In the genomic region with DNA sequence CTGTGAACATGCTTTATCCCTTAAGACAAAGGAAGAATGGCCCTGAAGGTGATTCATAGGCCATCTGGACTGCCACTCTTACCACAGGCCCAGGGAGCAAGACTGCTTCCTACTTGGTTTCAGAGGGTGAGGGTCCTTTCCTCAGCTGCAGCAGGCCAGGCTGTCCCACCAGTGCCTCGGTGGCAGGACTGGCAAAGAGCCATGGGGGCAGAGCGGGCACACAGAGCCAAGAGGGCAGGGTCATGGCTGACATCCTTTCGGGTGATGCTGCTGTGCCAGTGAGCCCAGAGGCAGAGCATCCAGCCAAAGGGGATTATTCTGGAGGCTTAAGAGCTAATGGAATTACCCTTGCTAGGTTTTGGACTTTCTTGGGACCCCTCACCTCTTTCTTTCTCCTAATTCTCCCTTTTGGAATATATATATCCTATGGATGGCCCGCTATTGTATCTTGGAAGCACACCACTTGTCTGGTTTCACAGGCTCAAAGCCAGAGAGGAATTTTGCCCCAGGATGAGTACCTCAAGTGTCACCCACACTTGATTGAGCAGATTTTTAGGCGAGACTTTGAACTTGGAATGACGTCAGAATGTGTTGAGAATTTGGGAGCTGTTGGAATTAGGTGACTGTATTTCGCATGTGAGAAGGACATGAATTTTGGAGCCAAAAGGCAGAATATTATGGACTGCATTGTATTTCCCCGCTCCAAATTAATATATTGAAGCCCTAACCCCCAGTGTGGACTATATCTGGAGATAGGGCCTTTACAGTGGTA, we compare ENCODE assay signal across 20 cellular contexts.
DNase-seq lines count a peak whose midpoint lies in the region; ATAC-seq, FAIRE-seq and TF ChIP-seq lines count a peak whose summit lies in the region.
"Had no signal": no experiment of that assay in that cellular context is flagged by ENCODE, and none has a peak within 500 bp of the region (broad histone marks: within the 10 kb centered on the region; RNA-seq: fewer than 3 reads in every experiment).

No MANE protein-coding gene starts in this region.

- H3K4me3 ChIP-seq in HepG2 (replicated peaks in 1 of 3; ENCODE audit: insufficient read depth in 1 of 3, low read depth in 2 of 3, low read length in 3 of 3) (no peak overlapping the region), right lobe of liver (no peak overlapping the region), mesendoderm (ENCODE audit: low read length) (no peak overlapping the region), spleen (no peak overlapping the region)
- H3K4me3 ChIP-seq: A549, HAP-1 had no signal

- no peak for TF ChIP-seq POLR2A in HepG2 (IDR thresholded peaks at IDR 0.05; ENCODE audit: insufficient read depth in 1 of 2, low read depth in 2 of 2, low read length in 2 of 2)
- TF ChIP-seq POLR2A in right lobe of liver (IDR thresholded peaks at IDR 0.05) = no peak
- TF ChIP-seq POLR2A in spleen (IDR thresholded peaks at IDR 0.05) = no peak

- no peak for TF ChIP-seq RAD21 in HepG2 (CRISPR knock-in tag; IDR thresholded peaks at IDR 0.05)

- TF ChIP-seq CTCF in HepG2 (CRISPR knock-in tag; IDR thresholded peaks at IDR 0.05) = no peak
- TF ChIP-seq CTCF in right lobe of liver (IDR thresholded peaks at IDR 0.05) = no peak
- no peak for TF ChIP-seq CTCF in spleen (IDR thresholded peaks at IDR 0.05 in 8 of 11, conservative IDR thresholded peaks at IDR 0.05 in 3 of 11)

- peak overlapping the region; percentile 45 for H3K23ac ChIP-seq in mesendoderm (ENCODE audit: low read length)

- H3K18ac ChIP-seq in mesendoderm (ENCODE audit: low read length) = no peak overlapping the region

- CTCF ChIA-PET in HepG2 (lab: Yijun Ruan, JAX; ENCODE audit: low intra/inter-chr PET ratio, low total read pairs) = no interaction called here

- ATAC-seq in HepG2 (no peak), right lobe of liver (no peak)
- ATAC-seq: A549 had no signal

- FAIRE-seq in HepG2 (lab: Jason Lieb, UNC) = no peak
- FAIRE-seq: A549, G401.6, GM12892, H54 had no signal

- no peak overlapping the region for H3K27ac ChIP-seq in HepG2 (ENCODE audit: extremely low read length, insufficient read depth, low read length)
- no peak overlapping the region for H3K27ac ChIP-seq in right lobe of liver
- no peak overlapping the region for H3K27ac ChIP-seq in mesendoderm (ENCODE audit: low read depth, low read length)
- no peak overlapping the region for H3K27ac ChIP-seq in spleen
- H3K27ac ChIP-seq: A549 had no signal

- H4K20me1 ChIP-seq in HepG2 (ENCODE audit: insufficient read depth, low read length) = no peaks in the 10 kb centered on the region

- no peak overlapping the region for H2BK5ac ChIP-seq in mesendoderm (ENCODE audit: low read length)

- H3K4ac ChIP-seq in mesendoderm (ENCODE audit: low read depth, low read length) = no peak overlapping the region

- no peak overlapping the region for H4K5ac ChIP-seq in mesendoderm (ENCODE audit: low read length)

- H2AK5ac ChIP-seq in mesendoderm (ENCODE audit: low read length) = no peak overlapping the region

- H2AFZ ChIP-seq in HepG2 (ENCODE audit: low read length) = no peak overlapping the region

- H3K9me3 ChIP-seq in HepG2 (ENCODE audit: low read length) (no peaks in the 10 kb centered on the region), right lobe of liver (no peaks in the 10 kb centered on the region), spleen (peaks cover 0 to 7% (median 3%) of the 10 kb centered on the region in 8 donors)
- H3K9me3 ChIP-seq: A549, HAP-1 had no signal

- H3K27me3 ChIP-seq in HepG2 (ENCODE audit: control insufficient read depth in 1 of 2, insufficient read depth in 2 of 2, low read length in 2 of 2) (peaks cover 0 to 5% of the 10 kb centered on the region in 2 experiments; a peak in 1 of 5 replicates), right lobe of liver (no peaks in the 10 kb centered on the region), mesendoderm (ENCODE audit: insufficient read depth, low read length, poor library complexity) (no peaks in the 10 kb centered on the region), spleen (replicated peaks in 1 of 7) (no peaks in the 10 kb centered on the region)

- H2BK15ac ChIP-seq in mesendoderm (replicated peaks; ENCODE audit: low read depth) = no peak overlapping the region

- H3K79me2 ChIP-seq in HepG2 (ENCODE audit: insufficient read depth, low read length) = no peaks in the 10 kb centered on the region
- H3K79me2 ChIP-seq in mesendoderm (ENCODE audit: control insufficient read depth, insufficient read depth, low read length) = no peaks in the 10 kb centered on the region

- H3K4me1 ChIP-seq in HepG2 (ENCODE audit: insufficient read depth, low read length) = no peaks in the 10 kb centered on the region
- H3K4me1 ChIP-seq in right lobe of liver = no peaks in the 10 kb centered on the region
- H3K4me1 ChIP-seq in mesendoderm (ENCODE audit: control insufficient read depth, low read depth, low read length) = no peaks in the 10 kb centered on the region
- no peaks in the 10 kb centered on the region for H3K4me1 ChIP-seq in spleen
- H3K4me1 ChIP-seq: A549, HAP-1 had no signal

- H3K56ac ChIP-seq in mesendoderm (ENCODE audit: low read length) = no peak overlapping the region

- in situ Hi-C loops in HepG2 (cut with HindIII; ENCODE audit: extremely low pct_ligation_motif_present, low pct_unique_long_range_greater_than_20kb) = no loop called here

- WGBS in HepG2 (ENCODE audit: low lambda C conversion rate) = 25% methylated on average over 5 of the region's 8 CpGs
- 70% methylated on average over 5 of the region's 8 CpGs for WGBS in right lobe of liver (ENCODE audit: insufficient coverage, low coverage, low lambda C conversion rate, missing lambda C conversion rate)
- WGBS in mesendoderm (ENCODE audit: extremely low coverage, insufficient coverage, low lambda C conversion rate) = no CpG with 5 or more reads among the region's 8 CpGs
- WGBS in spleen, 5 donors = 85 to 93% (median 88%) methylated on average over 7 to 8 of the region's 8 CpGs

- DNase-seq in HepG2 (ENCODE audit: low spot score) = no peak
- no peak for DNase-seq in right lobe of liver
- no peak for DNase-seq in mesendoderm
- peak; percentile 58 for DNase-seq in spleen
- no peak for DNase-seq in NCI-H524 treated with DMSO at 0.1 percent for 48 hours (lab: John Stamatoyannopoulos, UW)
- DNase-seq in middle frontal gyrus (ENCODE audit: extremely low spot score, low spot score) = no peak
- DNase-seq: 8988T; ACHN; C1 segment of cervical spinal cord; Calu3; CD4-positive, alpha-beta memory T cell; COR-L47; DMS53; DMS79 treated with DMSO at 0.1 percent for 48 hours; GOT3 had no signal

- no peak for TF ChIP-seq EP300 in HepG2 (IDR thresholded peaks at IDR 0.05; ENCODE audit: low read depth in 2 of 2, low read length in 2 of 2)
- no peak for TF ChIP-seq EP300 in HepG2 (CRISPR knock-in tag; IDR thresholded peaks at IDR 0.05; ENCODE audit: borderline replicate concordance)

- H3K9ac ChIP-seq in HepG2 (ENCODE audit: insufficient read depth, low read depth, low read length) (no peak overlapping the region), mesendoderm (ENCODE audit: low read length) (no peak overlapping the region)

- H3K36me3 ChIP-seq in HepG2 (replicated peaks in 1 of 2; ENCODE audit: control insufficient read depth in 1 of 2, insufficient read depth in 2 of 2, low read length in 2 of 2) (no peaks in the 10 kb centered on the region), right lobe of liver (no peaks in the 10 kb centered on the region), mesendoderm (ENCODE audit: control insufficient read depth, insufficient read depth, low read length) (no peaks in the 10 kb centered on the region), spleen (no peaks in the 10 kb centered on the region)
- H3K36me3 ChIP-seq: HAP-1 had no signal

- no peak overlapping the region for H3K4me2 ChIP-seq in HepG2 (ENCODE audit: low read depth, low read length)
- H3K4me2 ChIP-seq in mesendoderm (ENCODE audit: low read length) = no peak overlapping the region
- H3K4me2 ChIP-seq: A549 had no signal

- H4K8ac ChIP-seq in mesendoderm (ENCODE audit: low read depth, low read length) = no peak overlapping the region

- BruUV-seq in HepG2 (replicated peaks; lab: Mats Ljungman, UMichigan) = no TSS peak

- intact Hi-C loops in HepG2 (cut with micrococcal nuclease; ENCODE audit: unreplicated experiment) = no loop called here
- intact Hi-C loops in right lobe of liver (cut with DNase I) = no loop called here
- intact Hi-C loops in spleen (cut with DNase I; ENCODE audit: low total_unique reads) = no loop called here

- H3K79me1 ChIP-seq in mesendoderm (ENCODE audit: low read length) = no peaks in the 10 kb centered on the region

- H2BK120ac ChIP-seq in mesendoderm (ENCODE audit: low read depth, low read length) = no peak overlapping the region

- POLR2A ChIA-PET in HepG2 (lab: Yijun Ruan, JAX) = no interaction called here

TF ChIP-seq in HepG2, 621 proteins besides CTCF, POLR2A, EP300 and RAD21:
- TF ChIP-seq ATF7 (IDR thresholded peaks at IDR 0.05) (peak; percentile 92), ATF7 (CRISPR knock-in tag; IDR thresholded peaks at IDR 0.05) (no peak), ZNF598 (CRISPR knock-in tag; IDR thresholded peaks at IDR 0.05; ENCODE audit: borderline replicate concordance) (no peak), CREB1 (IDR thresholded peaks at IDR 0.05) (peak; percentile 91), CREB1 (CRISPR knock-in tag; IDR thresholded peaks at IDR 0.05) (no peak)
